ENCODE assay signal across 9 cellular contexts in genomic region chr15:96330450-96331140, GRCh38. TPM values are rescaled to one million over a fixed set of nuclear protein-coding genes. Genes with fewer than 3 reads are reported as not detected.
DNase-seq lines count a peak whose midpoint lies in the region; ATAC-seq and TF ChIP-seq lines count a peak whose summit lies in the region.
"Had no signal": no experiment of that assay in that cellular context is flagged by ENCODE, and none has a peak within 500 bp of the region (broad histone marks: within the 10 kb centered on the region; RNA-seq: fewer than 3 reads in every experiment).

TSS of gene NR2F2 (plus strand) at chr15:96330700. CDS start at chr15:96332106, 1,406 bp downstream.

- no peaks in the 10 kb centered on the region for H3K4me1 ChIP-seq in endocrine pancreas (ENCODE audit: control insufficient read depth, insufficient read depth, low read length)
- peaks cover 0 to 3% of the 10 kb centered on the region in 2 donors for H3K4me1 ChIP-seq in lung (ENCODE audit: control insufficient read depth in 2 of 2, insufficient read depth in 2 of 2, low read length in 2 of 2)

- DNase-seq in NCI-H2029 (lab: John Stamatoyannopoulos, UW) (peak; percentile 80), NCI-H2029 treated with DMSO at 0.1 percent for 48 hours (lab: John Stamatoyannopoulos, UW) (no peak), NCI-H1930 (lab: John Stamatoyannopoulos, UW) (peak; percentile 83 to 88), lung (ENCODE audit: low spot score) (peak; percentile 91)
- DNase-seq in stimulated activated CD8-positive, alpha-beta memory T cell treated with anti-CD3 and anti-CD28 coated beads, Interleukin-12 subunit alpha, Interleukin-12 subunit beta, amount 100 ng/mL, for 1 hour (ENCODE audit: low read depth), result peak; percentile 4

- no peaks in the 10 kb centered on the region for H3K9me3 ChIP-seq in endocrine pancreas (ENCODE audit: control insufficient read depth, low read length)
- peaks cover 0 to 5% of the 10 kb centered on the region in 2 donors for H3K9me3 ChIP-seq in lung (ENCODE audit: control insufficient read depth in 2 of 2, insufficient read depth in 1 of 2, low read length in 1 of 2)

- peak within 1 kb of the TSS; percentile 86 for H3K9ac ChIP-seq in endocrine pancreas (ENCODE audit: control insufficient read depth, insufficient read depth, low read length)
- H3K9ac ChIP-seq: BLaER1 treated with 17β-estradiol and CSF1 and Interleukin-3, amounts not matched to agents 10 nM and 100 nM had no signal

- H3K27ac ChIP-seq in VCaP, result peak within 1 kb of the TSS; percentile 100
- peak within 1 kb of the TSS; percentile 91 to 94 for H3K27ac ChIP-seq in lung (ENCODE audit: low read depth in 1 of 2, low read length in 1 of 2)
- H3K27ac ChIP-seq: BLaER1 treated with 17β-estradiol and CSF1 and Interleukin-3, amounts not matched to agents 10 nM and 100 nM had no signal

- 0 to 1% methylated on average over 53 to 78 of the region's 78 CpGs for WGBS in lung, 2 donors

- peak within 1 kb of the TSS; percentile 62 for H3K4me3 ChIP-seq in endocrine pancreas (ENCODE audit: control insufficient read depth, insufficient read depth, low read length)
- peak within 1 kb of the TSS; percentile 70 for H3K4me3 ChIP-seq in lung
- H3K4me3 ChIP-seq: BLaER1 treated with 17β-estradiol and CSF1 and Interleukin-3, amounts not matched to agents 10 nM and 100 nM had no signal

- H3K27me3 ChIP-seq in endocrine pancreas (ENCODE audit: control insufficient read depth, insufficient read depth, low read length), result no peaks in the 10 kb centered on the region
- H3K27me3 ChIP-seq in lung (ENCODE audit: control insufficient read depth, insufficient read depth), result no peaks in the 10 kb centered on the region

- peak; percentile 17; the same call in 1 of the 2 replicates for TF ChIP-seq CTCF in VCaP (conservative IDR thresholded peaks at IDR 0.05)
- TF ChIP-seq CTCF in lung (IDR thresholded peaks at IDR 0.05; ENCODE audit: control extremely low read depth, extremely low read depth), result no peak

- no peaks in the 10 kb centered on the region for H3K36me3 ChIP-seq in endocrine pancreas (ENCODE audit: control insufficient read depth, insufficient read depth, low read length)
- peaks cover 0 to 2% of the 10 kb centered on the region in 2 donors for H3K36me3 ChIP-seq in lung (ENCODE audit: control insufficient read depth in 2 of 2, insufficient read depth in 2 of 2, low read length in 2 of 2)
- H3K36me3 ChIP-seq: BLaER1 treated with 17β-estradiol and CSF1 and Interleukin-3, amounts not matched to agents 10 nM and 100 nM had no signal

- ATAC-seq in HG02885 (IDR thresholded peaks at IDR 0.05; ENCODE audit: poor library complexity, unreplicated experiment), result peak; percentile 89
- peak; percentile 82 for ATAC-seq in lung (ENCODE audit: insufficient read depth, low FRiP score)

RNA-seq across cellular contexts. Expression of gene NR2F2, which starts in this region (rescaled TPM):
- total RNA-seq in lung, result 10 to 100 TPM; 41.9 to 73.5 TPM
- 10 to 100 TPM; 15.0 to 28.9 TPM for polyA plus RNA-seq in lung
